ENCODE assay signal across 10 cellular contexts in the genomic region with DNA sequence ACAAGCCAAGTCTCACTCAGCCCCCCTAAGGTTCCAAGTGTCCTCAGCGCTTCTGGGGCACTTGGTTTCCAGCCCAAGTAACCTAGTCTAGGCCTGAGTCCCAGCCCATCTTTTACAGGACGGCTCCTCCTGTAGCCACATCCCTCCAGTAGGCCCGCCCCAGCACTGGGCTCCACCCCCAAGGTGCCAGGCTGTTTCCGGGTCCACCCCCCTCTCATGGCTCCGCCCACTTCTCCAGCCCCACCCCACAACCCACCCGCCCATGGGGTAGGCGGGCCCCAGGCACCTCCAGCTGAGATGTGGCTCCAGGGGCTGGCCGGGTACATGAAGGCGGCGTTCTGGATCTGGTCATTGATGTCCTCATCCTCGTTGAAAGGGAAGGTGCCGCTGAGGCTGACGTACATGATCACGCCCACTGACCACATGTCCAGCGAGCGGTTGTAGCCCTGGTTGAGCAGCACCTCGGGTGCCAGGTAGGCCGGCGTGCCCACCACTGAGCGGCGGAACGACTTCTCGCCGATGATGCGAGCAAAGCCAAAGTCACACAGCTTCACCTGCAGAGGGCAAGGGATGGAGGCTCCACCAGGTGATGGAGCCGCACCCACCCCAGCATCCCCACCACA. TPM values are rescaled to one million over a fixed set of nuclear protein-coding genes. Genes with fewer than 3 reads are reported as not detected.
DNase-seq lines count a peak whose midpoint lies in the region; ATAC-seq, FAIRE-seq and TF ChIP-seq lines count a peak whose summit lies in the region.
"Had no signal": no experiment of that assay in that cellular context is flagged by ENCODE, and none has a peak within 500 bp of the region (broad histone marks: within the 10 kb centered on the region; RNA-seq: fewer than 3 reads in every experiment).

No MANE protein-coding gene starts in this region.

- no peak overlapping the region for H3K27ac ChIP-seq in right lobe of liver
- H3K27ac ChIP-seq in HepG2 (ENCODE audit: extremely low read length, insufficient read depth, low read length), result no peak overlapping the region

- no peak for TF ChIP-seq POLR2A in right lobe of liver (IDR thresholded peaks at IDR 0.05)
- TF ChIP-seq POLR2A in HepG2 (IDR thresholded peaks at IDR 0.05; ENCODE audit: insufficient read depth in 1 of 2, low read depth in 2 of 2, low read length in 2 of 2), result no peak

- POLR2A ChIA-PET in HepG2 (lab: Yijun Ruan, JAX), result no interaction called here

- H4K20me1 ChIP-seq in HepG2 (ENCODE audit: insufficient read depth, low read length), result 0 out of 2 replicates have a peak, but pooled peaks cover 2% of the 10 kb centered on the region

- no peak overlapping the region for H3K4me2 ChIP-seq in HepG2 (ENCODE audit: low read depth, low read length)

- no peaks in the 10 kb centered on the region for H3K27me3 ChIP-seq in right lobe of liver
- no peaks in the 10 kb centered on the region for H3K27me3 ChIP-seq in HepG2 (ENCODE audit: control insufficient read depth in 1 of 2, insufficient read depth in 2 of 2, low read length in 2 of 2)

- WGBS in right lobe of liver (ENCODE audit: insufficient coverage, low coverage, low lambda C conversion rate, missing lambda C conversion rate), result 90% methylated on average over 4 of the region's 26 CpGs
- 94% methylated on average over 23 of the region's 26 CpGs for WGBS in HepG2 (ENCODE audit: low lambda C conversion rate)

- H3K4me1 ChIP-seq in right lobe of liver (no peaks in the 10 kb centered on the region), HepG2 (ENCODE audit: insufficient read depth, low read length) (no peaks in the 10 kb centered on the region)

- no peak for FAIRE-seq in HepG2 (lab: Jason Lieb, UNC)

- no peak overlapping the region for H3K9ac ChIP-seq in HepG2 (ENCODE audit: insufficient read depth, low read depth, low read length)

- no peaks in the 10 kb centered on the region for H3K79me2 ChIP-seq in HepG2 (ENCODE audit: insufficient read depth, low read length)

- H3K9me3 ChIP-seq in right lobe of liver (no peaks in the 10 kb centered on the region), HepG2 (ENCODE audit: low read length) (no peaks in the 10 kb centered on the region)

- TF ChIP-seq EP300 in HepG2 (IDR thresholded peaks at IDR 0.05; ENCODE audit: low read depth in 2 of 2, low read length in 2 of 2) (no peak), HepG2 (CRISPR knock-in tag; IDR thresholded peaks at IDR 0.05; ENCODE audit: borderline replicate concordance) (no peak)

- CTCF ChIA-PET in HepG2 (lab: Yijun Ruan, JAX; ENCODE audit: low intra/inter-chr PET ratio, low total read pairs), result no interaction called here

- H3K36me3 ChIP-seq in right lobe of liver (peaks cover 0 to 66% (median 24%) of the 10 kb centered on the region in 4 donors), HepG2 (replicated peaks in 1 of 2; ENCODE audit: control insufficient read depth in 1 of 2, insufficient read depth in 2 of 2, low read length in 2 of 2) (peaks cover 10 to 49% of the 10 kb centered on the region in 2 experiments)

- peak in 3 of 4 donors; percentile 26 to 62 (median 50) for ATAC-seq in right lobe of liver
- no peak; the same call in 2 of the 3 replicates for ATAC-seq in HepG2
- ATAC-seq in HG03025 (IDR thresholded peaks at IDR 0.05; ENCODE audit: low FRiP score, unreplicated experiment), result no peak
- ATAC-seq in GM21717 (IDR thresholded peaks at IDR 0.05; ENCODE audit: unreplicated experiment), result no peak

- TF ChIP-seq RAD21 in HepG2 (CRISPR knock-in tag; IDR thresholded peaks at IDR 0.05), result no peak

- no peak for TF ChIP-seq CTCF in right lobe of liver (IDR thresholded peaks at IDR 0.05)
- TF ChIP-seq CTCF in HepG2 (CRISPR knock-in tag; IDR thresholded peaks at IDR 0.05), result no peak

- no TSS peak for BruUV-seq in HepG2 (replicated peaks; lab: Mats Ljungman, UMichigan)

- no peak overlapping the region for H2AFZ ChIP-seq in HepG2 (ENCODE audit: low read length)

- DNase-seq in right lobe of liver, result no peak
- no peak for DNase-seq in HepG2 (ENCODE audit: low spot score)
- DNase-seq in activated T-cell treated with anti-CD3 and anti-CD28 coated beads for 1 hour (ENCODE audit: low read depth), result peak; percentile 53
- peak; percentile 32 for DNase-seq in left kidney (ENCODE audit: low read depth, low spot score)
- DNase-seq in G401 (ENCODE audit: low spot score), result no peak
- DNase-seq in pons (ENCODE audit: low spot score), result no peak
- DNase-seq: NCI-H510A treated with DMSO at 0.1 percent for 48 hours had no signal

- H3K4me3 ChIP-seq in right lobe of liver, result no peak overlapping the region
- no peak overlapping the region for H3K4me3 ChIP-seq in HepG2 (replicated peaks in 1 of 3; ENCODE audit: insufficient read depth in 1 of 3, low read depth in 2 of 3, low read length in 3 of 3)

- in situ Hi-C loops in HepG2 (cut with HindIII; ENCODE audit: extremely low pct_ligation_motif_present, low pct_unique_long_range_greater_than_20kb) (no loop called here), G401 (cut with HindIII; ENCODE audit: low sequenced_read_pairs) (loop anchor here (25.0 kb wide), 1 partner anchor 141 kb away; no protein-coding TSS in a partner anchor)

- intact Hi-C loops in right lobe of liver (cut with DNase I) (no loop called here), HepG2 (cut with micrococcal nuclease; ENCODE audit: unreplicated experiment) (no loop called here)

RNA-seq across cellular contexts. Expression of a gene that starts 17.2 kb away (rescaled TPM):
- total RNA-seq in right lobe of liver (1 to 10 TPM in 3 of 6 experiments, under 1 TPM in 3; 0.46 to 1.6 (median 0.93) TPM), HepG2 (2016; rRNA removed; fragmentation: Illumina TruSeq; extraction: Trizol) (0.04 TPM in 1 of 2 replicates, not detected in the other)
- 0.09 and 0.10 TPM in 2 replicates for total RNA-seq in HepG2 (2016; cell fraction: cytosol; rRNA removed; fragmentation: Illumina TruSeq; extraction: Trizol; ENCODE audit: low read depth)
- total RNA-seq in HepG2 (2016; cell fraction: insoluble cytoplasmic fraction; rRNA removed; fragmentation: Illumina TruSeq; extraction: Trizol), result 0.04 TPM in 1 of 2 replicates, not detected in the other
- total RNA-seq in HepG2 (2016; cell fraction: membrane; rRNA removed; fragmentation: Illumina TruSeq; extraction: Trizol), result not detected in 2 replicates
- not detected in 2 replicates for total RNA-seq in HepG2 (2016; cell fraction: nucleus; rRNA removed; fragmentation: Illumina TruSeq; extraction: Trizol)
- polyA plus RNA-seq in HepG2 (2011; rRNA removed), result 0.04 TPM in 1 of 2 replicates, not detected in the other
- 0.03 TPM in 2 replicates for polyA plus RNA-seq in HepG2 (2011; cell fraction: cytosol; rRNA removed)
- not detected in 2 replicates for polyA plus RNA-seq in HepG2 (2011; cell fraction: nucleus; rRNA removed)
- polyA plus RNA-seq in HepG2 (2012), result not detected in 2 replicates
- 0.07 TPM in 1 of 2 replicates, not detected in the other for polyA plus RNA-seq in HepG2 (2016; cell fraction: cytosol; fragmentation: Illumina TruSeq; extraction: Trizol; ENCODE audit: low read depth)
- polyA plus RNA-seq in HepG2 (2016; cell fraction: insoluble cytoplasmic fraction; fragmentation: Illumina TruSeq; extraction: Trizol; ENCODE audit: low read depth), result not detected in 2 replicates
- not detected in 2 replicates for polyA plus RNA-seq in HepG2 (2016; cell fraction: membrane; fragmentation: Illumina TruSeq; extraction: Trizol; ENCODE audit: low read depth)
- 0.16 TPM in 1 of 2 replicates, not detected in the other for polyA plus RNA-seq in HepG2 (2016; cell fraction: nucleus; fragmentation: Illumina TruSeq; extraction: Trizol; ENCODE audit: insufficient read depth, low read depth)
- 0.09 TPM in 1 of 2 replicates, not detected in the other for polyA minus RNA-seq in HepG2 (2011; rRNA and poly(A)+ RNA removed; ENCODE audit: low replicate concordance)
- not detected in 2 replicates for polyA minus RNA-seq in HepG2 (2011; cell fraction: cytosol; rRNA and poly(A)+ RNA removed)
- not detected in 2 replicates for polyA minus RNA-seq in HepG2 (2011; cell fraction: nucleus; rRNA and poly(A)+ RNA removed)
- total RNA-seq in G401 (2014; rRNA removed; shearing (Covaris generic)), result 12.0 and 16.3 TPM in 2 replicates

RNA-seq across cellular contexts. Expression of a gene that starts 38.7 kb away (rescaled TPM):
- 10 to 100 TPM; 15.1 to 20.2 (median 16.9) TPM for total RNA-seq in right lobe of liver
- total RNA-seq in HepG2 (2016; rRNA removed; fragmentation: Illumina TruSeq; extraction: Trizol), result 6.7 and 13.2 TPM in 2 replicates
- total RNA-seq in HepG2 (2016; cell fraction: cytosol; rRNA removed; fragmentation: Illumina TruSeq; extraction: Trizol; ENCODE audit: low read depth), result 3.7 and 5.6 TPM in 2 replicates
- total RNA-seq in HepG2 (2016; cell fraction: insoluble cytoplasmic fraction; rRNA removed; fragmentation: Illumina TruSeq; extraction: Trizol), result 7.7 and 10.7 TPM in 2 replicates
- 10.7 and 11.6 TPM in 2 replicates for total RNA-seq in HepG2 (2016; cell fraction: membrane; rRNA removed; fragmentation: Illumina TruSeq; extraction: Trizol)
- total RNA-seq in HepG2 (2016; cell fraction: nucleus; rRNA removed; fragmentation: Illumina TruSeq; extraction: Trizol), result 9.5 and 12.7 TPM in 2 replicates
- 7.3 and 9.2 TPM in 2 replicates for polyA plus RNA-seq in HepG2 (2011; rRNA removed)
- polyA plus RNA-seq in HepG2 (2011; cell fraction: cytosol; rRNA removed), result 5.7 and 8.3 TPM in 2 replicates
- 19.6 and 26.3 TPM in 2 replicates for polyA plus RNA-seq in HepG2 (2011; cell fraction: nucleus; rRNA removed)
- polyA plus RNA-seq in HepG2 (2012), result 12.3 and 18.9 TPM in 2 replicates
- polyA plus RNA-seq in HepG2 (2016; cell fraction: cytosol; fragmentation: Illumina TruSeq; extraction: Trizol; ENCODE audit: low read depth), result 4.2 and 4.7 TPM in 2 replicates
- 12.5 and 12.9 TPM in 2 replicates for polyA plus RNA-seq in HepG2 (2016; cell fraction: insoluble cytoplasmic fraction; fragmentation: Illumina TruSeq; extraction: Trizol; ENCODE audit: low read depth)
- 6.8 and 7.6 TPM in 2 replicates for polyA plus RNA-seq in HepG2 (2016; cell fraction: membrane; fragmentation: Illumina TruSeq; extraction: Trizol; ENCODE audit: low read depth)
- polyA plus RNA-seq in HepG2 (2016; cell fraction: nucleus; fragmentation: Illumina TruSeq; extraction: Trizol; ENCODE audit: insufficient read depth, low read depth), result 26.1 and 27.2 TPM in 2 replicates
- polyA minus RNA-seq in HepG2 (2011; rRNA and poly(A)+ RNA removed; ENCODE audit: low replicate concordance), result 10.6 and 14.4 TPM in 2 replicates
- 8.2 and 11.7 TPM in 2 replicates for polyA minus RNA-seq in HepG2 (2011; cell fraction: cytosol; rRNA and poly(A)+ RNA removed)
- 9.1 TPM in 2 replicates for polyA minus RNA-seq in HepG2 (2011; cell fraction: nucleus; rRNA and poly(A)+ RNA removed)
- 14.6 and 19.9 TPM in 2 replicates for total RNA-seq in G401 (2014; rRNA removed; shearing (Covaris generic))

RNA-seq across cellular contexts. Expression of a gene that starts 42.2 kb away (rescaled TPM):
- total RNA-seq in right lobe of liver (not detected), HepG2 (2016; rRNA removed; fragmentation: Illumina TruSeq; extraction: Trizol) (not detected in 2 replicates)
- total RNA-seq in HepG2 (2016; cell fraction: cytosol; rRNA removed; fragmentation: Illumina TruSeq; extraction: Trizol; ENCODE audit: low read depth), result not detected in 2 replicates
- total RNA-seq in HepG2 (2016; cell fraction: insoluble cytoplasmic fraction; rRNA removed; fragmentation: Illumina TruSeq; extraction: Trizol), result not detected in 2 replicates
- not detected in 2 replicates for total RNA-seq in HepG2 (2016; cell fraction: membrane; rRNA removed; fragmentation: Illumina TruSeq; extraction: Trizol)
- not detected in 2 replicates for total RNA-seq in HepG2 (2016; cell fraction: nucleus; rRNA removed; fragmentation: Illumina TruSeq; extraction: Trizol)
- polyA plus RNA-seq in HepG2 (2011; rRNA removed), result not detected in 2 replicates
- not detected in 2 replicates for polyA plus RNA-seq in HepG2 (2011; cell fraction: cytosol; rRNA removed)
- polyA plus RNA-seq in HepG2 (2011; cell fraction: nucleus; rRNA removed), result not detected in 2 replicates
- not detected in 2 replicates for polyA plus RNA-seq in HepG2 (2012)
- not detected in 2 replicates for polyA plus RNA-seq in HepG2 (2016; cell fraction: cytosol; fragmentation: Illumina TruSeq; extraction: Trizol; ENCODE audit: low read depth)
- not detected in 2 replicates for polyA plus RNA-seq in HepG2 (2016; cell fraction: insoluble cytoplasmic fraction; fragmentation: Illumina TruSeq; extraction: Trizol; ENCODE audit: low read depth)
- polyA plus RNA-seq in HepG2 (2016; cell fraction: membrane; fragmentation: Illumina TruSeq; extraction: Trizol; ENCODE audit: low read depth), result not detected in 2 replicates
- polyA plus RNA-seq in HepG2 (2016; cell fraction: nucleus; fragmentation: Illumina TruSeq; extraction: Trizol; ENCODE audit: insufficient read depth, low read depth), result not detected in 2 replicates
- not detected in 2 replicates for polyA minus RNA-seq in HepG2 (2011; rRNA and poly(A)+ RNA removed; ENCODE audit: low replicate concordance)
- polyA minus RNA-seq in HepG2 (2011; cell fraction: cytosol; rRNA and poly(A)+ RNA removed), result not detected in 2 replicates
- not detected in 2 replicates for polyA minus RNA-seq in HepG2 (2011; cell fraction: nucleus; rRNA and poly(A)+ RNA removed)
- not detected in 2 replicates for total RNA-seq in G401 (2014; rRNA removed; shearing (Covaris generic))
- total RNA-seq: temporal lobe had no signal

RNA-seq across cellular contexts. Expression of a gene that starts 53.3 kb away (rescaled TPM):
- 1 to 10 TPM; 2.4 to 4.1 (median 3.0) TPM for total RNA-seq in right lobe of liver
- not detected in 2 replicates for total RNA-seq in HepG2 (2016; rRNA removed; fragmentation: Illumina TruSeq; extraction: Trizol)
- not detected in 2 replicates for total RNA-seq in HepG2 (2016; cell fraction: cytosol; rRNA removed; fragmentation: Illumina TruSeq; extraction: Trizol; ENCODE audit: low read depth)
- total RNA-seq in HepG2 (2016; cell fraction: insoluble cytoplasmic fraction; rRNA removed; fragmentation: Illumina TruSeq; extraction: Trizol), result not detected in 2 replicates
- not detected in 2 replicates for total RNA-seq in HepG2 (2016; cell fraction: membrane; rRNA removed; fragmentation: Illumina TruSeq; extraction: Trizol)
- total RNA-seq in HepG2 (2016; cell fraction: nucleus; rRNA removed; fragmentation: Illumina TruSeq; extraction: Trizol), result not detected in 2 replicates
- not detected in 2 replicates for polyA plus RNA-seq in HepG2 (2011; rRNA removed)
- not detected in 2 replicates for polyA plus RNA-seq in HepG2 (2011; cell fraction: cytosol; rRNA removed)
- polyA plus RNA-seq in HepG2 (2011; cell fraction: nucleus; rRNA removed), result not detected in 2 replicates
- not detected in 2 replicates for polyA plus RNA-seq in HepG2 (2012)
- polyA plus RNA-seq in HepG2 (2016; cell fraction: cytosol; fragmentation: Illumina TruSeq; extraction: Trizol; ENCODE audit: low read depth), result not detected in 2 replicates
- not detected in 2 replicates for polyA plus RNA-seq in HepG2 (2016; cell fraction: insoluble cytoplasmic fraction; fragmentation: Illumina TruSeq; extraction: Trizol; ENCODE audit: low read depth)
- polyA plus RNA-seq in HepG2 (2016; cell fraction: membrane; fragmentation: Illumina TruSeq; extraction: Trizol; ENCODE audit: low read depth), result not detected in 2 replicates
- polyA plus RNA-seq in HepG2 (2016; cell fraction: nucleus; fragmentation: Illumina TruSeq; extraction: Trizol; ENCODE audit: insufficient read depth, low read depth), result not detected in 2 replicates
- 0.09 TPM in 1 of 2 replicates, not detected in the other for polyA minus RNA-seq in HepG2 (2011; rRNA and poly(A)+ RNA removed; ENCODE audit: low replicate concordance)
- not detected in 2 replicates for polyA minus RNA-seq in HepG2 (2011; cell fraction: cytosol; rRNA and poly(A)+ RNA removed)
- not detected in 2 replicates for polyA minus RNA-seq in HepG2 (2011; cell fraction: nucleus; rRNA and poly(A)+ RNA removed)
- total RNA-seq in G401 (2014; rRNA removed; shearing (Covaris generic)), result 1.7 and 16.2 TPM in 2 replicates

Comparison
In these comparisons a context has a peak if more than half of its experiments do, and no peak if none do; other contexts are left out.
1. ATAC-seq: peak in right lobe of liver (3 of 4); none in HepG2 (single experiment), HG03025 (single experiment) and GM21717 (single experiment).
2. DNase-seq: peak in activated T-cell treated with anti-CD3 and anti-CD28 coated beads for 1 hour (single experiment) and left kidney (single experiment); none in right lobe of liver (0 of 3), HepG2 (single experiment), G401 (single experiment) and pons (single experiment).